ENCODE assay signal across 17 cellular contexts in genomic region chr7:107172318-107173032, GRCh38. TPM values are rescaled to one million over a fixed set of nuclear protein-coding genes. Genes with fewer than 3 reads are reported as not detected.
DNase-seq lines count a peak whose midpoint lies in the region; ATAC-seq and TF ChIP-seq lines count a peak whose summit lies in the region.
"Had no signal": no experiment of that assay in that cellular context is flagged by ENCODE, and none has a peak within 500 bp of the region (broad histone marks: within the 10 kb centered on the region; RNA-seq: fewer than 3 reads in every experiment).

No MANE protein-coding gene starts in this region.

- ATAC-seq in activated naive CD8-positive, alpha-beta T cell treated with anti-CD3 and anti-CD28 coated beads, Interleukin-2, amount 10 ng/mL, durations not matched to agents 7 days and 5 days (ENCODE audit: low read depth) = no peak
- no peak for ATAC-seq in natural killer cell
- no peak for ATAC-seq in upper lobe of left lung (ENCODE audit: low FRiP score in 2 of 2)
- ATAC-seq in HG02852 (IDR thresholded peaks at IDR 0.05; ENCODE audit: unreplicated experiment) = no peak

- peak overlapping the region in 3 of 7 donors; percentile 20 to 54 (median 54) for H3K27ac Mint-ChIP-seq in CD4-positive, alpha-beta memory T cell
- H3K27ac Mint-ChIP-seq in activated naive CD8-positive, alpha-beta T cell treated with anti-CD3 and anti-CD28 coated beads, Interleukin-2, amount 10 ng/mL, durations not matched to agents 7 days and 5 days = no peak overlapping the region
- peak overlapping the region; percentile 35 to 67 for H3K27ac Mint-ChIP-seq in natural killer cell
- H3K27ac Mint-ChIP-seq in Caco-2 (ENCODE audit: unreplicated experiment) = no peak overlapping the region

- peaks cover 0 to 42% of the 10 kb centered on the region in 2 donors for H3K36me3 Mint-ChIP-seq in CD4-positive, alpha-beta memory T cell
- H3K36me3 Mint-ChIP-seq in activated naive CD8-positive, alpha-beta T cell treated with anti-CD3 and anti-CD28 coated beads, Interleukin-2, amount 10 ng/mL, durations not matched to agents 7 days and 5 days = peaks cover 1% of the 10 kb centered on the region
- H3K36me3 Mint-ChIP-seq in natural killer cell = no peaks in the 10 kb centered on the region
- H3K36me3 Mint-ChIP-seq in Caco-2 (ENCODE audit: insufficient read depth, unreplicated experiment) = peaks cover 25% of the 10 kb centered on the region

- H3K4me1 Mint-ChIP-seq in CD4-positive, alpha-beta memory T cell = peaks cover 44 to 83% (median 61%) of the 10 kb centered on the region in 4 donors
- peaks cover 29% of the 10 kb centered on the region for H3K4me1 Mint-ChIP-seq in activated naive CD8-positive, alpha-beta T cell treated with anti-CD3 and anti-CD28 coated beads, Interleukin-2, amount 10 ng/mL, durations not matched to agents 7 days and 5 days
- H3K4me1 Mint-ChIP-seq in natural killer cell (peaks cover 60 to 77% of the 10 kb centered on the region in 2 donors), Caco-2 (ENCODE audit: low read depth, unreplicated experiment) (peaks cover 6% of the 10 kb centered on the region)

- intact Hi-C loops in CD4-positive, alpha-beta memory T cell (cut with micrococcal nuclease) = no loop called here
- intact Hi-C loops in natural killer cell (cut with micrococcal nuclease) = no loop called here
- intact Hi-C loops in Caco-2 (cut with micrococcal nuclease; ENCODE audit: unreplicated experiment) = no loop called here

- TF ChIP-seq POLR2A in upper lobe of left lung (IDR thresholded peaks at IDR 0.05) = no peak

- H3K9me3 ChIP-seq in CD4-positive, alpha-beta memory T cell (ENCODE audit: control insufficient read depth in 1 of 2, low read length in 2 of 2) = no peaks in the 10 kb centered on the region
- H3K9me3 ChIP-seq in HEK293 (ENCODE audit: control insufficient read depth, insufficient read depth, low read depth, low read length) = no peaks in the 10 kb centered on the region
- H3K9me3 ChIP-seq in Caco-2 = no peaks in the 10 kb centered on the region
- no peaks in the 10 kb centered on the region for H3K9me3 ChIP-seq in upper lobe of left lung
- H3K9me3 ChIP-seq: sigmoid colon, stomach had no signal

- H3K27ac ChIP-seq in CD4-positive, alpha-beta memory T cell (ENCODE audit: low read depth, low read length) = no peak overlapping the region
- H3K27ac ChIP-seq in HEK293 (ENCODE audit: extremely low read depth, low read depth, low read length) (no peak overlapping the region), upper lobe of left lung (peak overlapping the region in 1 of 4 donors; percentile 30)
- H3K27ac ChIP-seq: C4-2B had no signal

- no peak for TF ChIP-seq CTCF in HEK293 (tag by site-specific recombination; IDR thresholded peaks at IDR 0.05)
- TF ChIP-seq CTCF in natural killer cell (IDR thresholded peaks at IDR 0.05) = no peak
- no peak for TF ChIP-seq CTCF in Caco-2 (IDR thresholded peaks at IDR 0.05; ENCODE audit: insufficient read depth in 1 of 2, low read depth in 1 of 2, low read length in 1 of 2, severe bottlenecking in 1 of 2, unreplicated experiment in 1 of 2)
- TF ChIP-seq CTCF in upper lobe of left lung (IDR thresholded peaks at IDR 0.05) = no peak

- POLR2A ChIA-PET in CD4-positive, alpha-beta memory T cell (lab: Charles Lee; ENCODE audit: partially characterized antibody) = interaction anchor here (1.1 kb wide), 1 partner anchor 698 kb away, joined by 3 read pairs; no protein-coding TSS in a partner anchor
- POLR2A ChIA-PET in HEK293 (lab: Yijun Ruan, JAX) (no interaction called here), Caco-2 (lab: Charles Lee) (no interaction called here)
- POLR2A ChIA-PET in activated naive CD8-positive, alpha-beta T cell treated with anti-CD3 and anti-CD28 coated beads, Interleukin-2, amount 10 ng/mL, durations not matched to agents 7 days and 5 days (lab: Charles Lee) = interaction anchor here (0.7 to 1.0 kb wide), 3 partner anchors 80 to 531 kb away, joined by 3 to 8 read pairs (median 5); no protein-coding TSS in a partner anchor

- H3K9me3 Mint-ChIP-seq in CD4-positive, alpha-beta memory T cell = peaks cover 0 to 1% (median 0%) of the 10 kb centered on the region in 8 donors
- H3K9me3 Mint-ChIP-seq in activated naive CD8-positive, alpha-beta T cell treated with anti-CD3 and anti-CD28 coated beads, Interleukin-2, amount 10 ng/mL, durations not matched to agents 7 days and 5 days = no peaks in the 10 kb centered on the region
- H3K9me3 Mint-ChIP-seq in natural killer cell = no peaks in the 10 kb centered on the region
- no peaks in the 10 kb centered on the region for H3K9me3 Mint-ChIP-seq in Caco-2 (ENCODE audit: unreplicated experiment)

- no peak for DNase-seq in CD4-positive, alpha-beta memory T cell
- DNase-seq in activated naive CD8-positive, alpha-beta T cell treated with anti-CD3 and anti-CD28 coated beads, Interleukin-2, amount 10 ng/mL, durations not matched to agents 7 days and 5 days = no peak
- DNase-seq in natural killer cell = no peak
- DNase-seq in NCI-H510A treated with DMSO at 0.1 percent for 48 hours (lab: John Stamatoyannopoulos, UW) = no peak
- no peak for DNase-seq in Caco-2
- DNase-seq in upper lobe of left lung = no peak
- DNase-seq: activated CD4-positive, CD25-positive, alpha-beta regulatory T cell; activated effector memory CD4-positive, alpha-beta T cell treated with anti-CD3 and anti-CD28 coated beads, Interleukin-2, amount 50 U/mL, for 16 hours; central memory CD4-positive, alpha-beta T cell; glutamatergic neuron; kidney glomerular epithelial cell; OCI-M1; sigmoid colon; stomach had no signal

- no TSS peak for BruUV-seq in Caco-2 (replicated peaks; lab: Mats Ljungman, UMichigan)

- H3K36me3 ChIP-seq in CD4-positive, alpha-beta memory T cell (ENCODE audit: insufficient read depth, low read length) = no peaks in the 10 kb centered on the region
- H3K36me3 ChIP-seq in HEK293 (ENCODE audit: control insufficient read depth in 2 of 2, insufficient read depth in 1 of 2, low read length in 2 of 2) = no peaks in the 10 kb centered on the region
- no peaks in the 10 kb centered on the region for H3K36me3 ChIP-seq in Caco-2 (ENCODE audit: control insufficient read depth, insufficient read depth, low read length)
- H3K36me3 ChIP-seq in upper lobe of left lung = no peaks in the 10 kb centered on the region
- H3K36me3 ChIP-seq: sigmoid colon had no signal

- peaks cover 66% of the 10 kb centered on the region for H3K4me1 ChIP-seq in CD4-positive, alpha-beta memory T cell (ENCODE audit: insufficient read depth, low read length)
- H3K4me1 ChIP-seq in HEK293 (ENCODE audit: control insufficient read depth, insufficient read depth, low read length) (no peaks in the 10 kb centered on the region), Caco-2 (no peaks in the 10 kb centered on the region), upper lobe of left lung (peaks cover 36 to 65% (median 55%) of the 10 kb centered on the region in 4 donors)

- no peaks in the 10 kb centered on the region for H3K27me3 ChIP-seq in CD4-positive, alpha-beta memory T cell (ENCODE audit: insufficient read depth, low read length)
- H3K27me3 ChIP-seq in Caco-2 (replicated peaks; ENCODE audit: control insufficient read depth, insufficient read depth, low read length) (no peaks in the 10 kb centered on the region), upper lobe of left lung (no peaks in the 10 kb centered on the region)
- H3K27me3 ChIP-seq: sigmoid colon, stomach had no signal

- no peaks in the 10 kb centered on the region for H3K27me3 Mint-ChIP-seq in CD4-positive, alpha-beta memory T cell
- H3K27me3 Mint-ChIP-seq in activated naive CD8-positive, alpha-beta T cell treated with anti-CD3 and anti-CD28 coated beads, Interleukin-2, amount 10 ng/mL, durations not matched to agents 7 days and 5 days = no peaks in the 10 kb centered on the region
- H3K27me3 Mint-ChIP-seq in natural killer cell (ENCODE audit: low read depth in 2 of 2) (no peaks in the 10 kb centered on the region), Caco-2 (ENCODE audit: insufficient read depth, unreplicated experiment) (no peaks in the 10 kb centered on the region)

- peak overlapping the region in 6 of 8 donors; percentile 25 to 71 (median 65) for H3K4me3 Mint-ChIP-seq in CD4-positive, alpha-beta memory T cell
- peak overlapping the region; percentile 15 for H3K4me3 Mint-ChIP-seq in activated naive CD8-positive, alpha-beta T cell treated with anti-CD3 and anti-CD28 coated beads, Interleukin-2, amount 10 ng/mL, durations not matched to agents 7 days and 5 days
- no peak overlapping the region for H3K4me3 Mint-ChIP-seq in natural killer cell
- H3K4me3 Mint-ChIP-seq in Caco-2 (ENCODE audit: unreplicated experiment) = no peak overlapping the region

- 81 to 87% methylated on average over 3 of the region's 3 CpGs for WGBS in upper lobe of left lung, 2 donors

- no peak for TF ChIP-seq EP300 in upper lobe of left lung (IDR thresholded peaks at IDR 0.05)

- CTCF ChIA-PET in CD4-positive, alpha-beta memory T cell (lab: Charles Lee; ENCODE audit: partially characterized antibody) = interaction anchor here (0.7 to 3.4 kb wide), 4 partner anchors 22 to 700 kb away, joined by 3 to 30 read pairs (median 3); no protein-coding TSS in a partner anchor
- CTCF ChIA-PET in HEK293 (lab: Yijun Ruan, JAX) (no interaction called here), Caco-2 (lab: Charles Lee) (no interaction called here)

- H3K4me3 ChIP-seq in CD4-positive, alpha-beta memory T cell (ENCODE audit: low read length in 2 of 2) = no peak overlapping the region
- no peak overlapping the region for H3K4me3 ChIP-seq in HEK293 (ENCODE audit: low read depth, low read length)
- H3K4me3 ChIP-seq in Caco-2 (ENCODE audit: low read depth, low read length) = no peak overlapping the region
- no peak overlapping the region for H3K4me3 ChIP-seq in upper lobe of left lung
- H3K4me3 ChIP-seq: sigmoid colon had no signal

RNA-seq across cellular contexts. Expression of gene HBP1, which starts 3.7 kb away (rescaled TPM):
- 100 to 1,000 TPM; 111 to 116 TPM for total RNA-seq in CD4-positive, alpha-beta memory T cell
- 10 to 100 TPM; 71.6 to 98.2 TPM for polyA plus RNA-seq in CD4-positive, alpha-beta memory T cell
- total RNA-seq in activated naive CD8-positive, alpha-beta T cell treated with anti-CD3 and anti-CD28 coated beads, Interleukin-2, amount 10 ng/mL, durations not matched to agents 7 days and 5 days = 10 to 100 TPM; 56.4 to 58.3 TPM
- total RNA-seq in natural killer cell = 100 to 1,000 TPM; 186 to 249 (median 243) TPM
- total RNA-seq in Caco-2 (2022) = 24.2 and 25.5 TPM in 2 replicates
- total RNA-seq in upper lobe of left lung = 100 to 1,000 TPM in 1 of 6 donors, 10 to 100 TPM in 5; 55.5 to 113 (median 74.4) TPM

Comparison
In these comparisons a context has a peak if more than half of its experiments do, and no peak if none do; other contexts are left out.
1. H3K27ac Mint-ChIP-seq: peak in natural killer cell (2 of 2); none in activated naive CD8-positive, alpha-beta T cell treated with anti-CD3 and anti-CD28 coated beads, Interleukin-2, amount 10 ng/mL, durations not matched to agents 7 days and 5 days (single experiment) and Caco-2 (single experiment).
2. H3K4me3 Mint-ChIP-seq: peak in CD4-positive, alpha-beta memory T cell (6 of 8) and activated naive CD8-positive, alpha-beta T cell treated with anti-CD3 and anti-CD28 coated beads, Interleukin-2, amount 10 ng/mL, durations not matched to agents 7 days and 5 days (single experiment); none in natural killer cell (single experiment) and Caco-2 (single experiment).
3. POLR2A ChIA-PET loops: an anchor here in CD4-positive, alpha-beta memory T cell (1.1 kb wide) and activated naive CD8-positive, alpha-beta T cell treated with anti-CD3 and anti-CD28 coated beads, Interleukin-2, amount 10 ng/mL, durations not matched to agents 7 days and 5 days (0.7 to 1.0 kb wide); none called in HEK293 and Caco-2.